In the genomic region with DNA sequence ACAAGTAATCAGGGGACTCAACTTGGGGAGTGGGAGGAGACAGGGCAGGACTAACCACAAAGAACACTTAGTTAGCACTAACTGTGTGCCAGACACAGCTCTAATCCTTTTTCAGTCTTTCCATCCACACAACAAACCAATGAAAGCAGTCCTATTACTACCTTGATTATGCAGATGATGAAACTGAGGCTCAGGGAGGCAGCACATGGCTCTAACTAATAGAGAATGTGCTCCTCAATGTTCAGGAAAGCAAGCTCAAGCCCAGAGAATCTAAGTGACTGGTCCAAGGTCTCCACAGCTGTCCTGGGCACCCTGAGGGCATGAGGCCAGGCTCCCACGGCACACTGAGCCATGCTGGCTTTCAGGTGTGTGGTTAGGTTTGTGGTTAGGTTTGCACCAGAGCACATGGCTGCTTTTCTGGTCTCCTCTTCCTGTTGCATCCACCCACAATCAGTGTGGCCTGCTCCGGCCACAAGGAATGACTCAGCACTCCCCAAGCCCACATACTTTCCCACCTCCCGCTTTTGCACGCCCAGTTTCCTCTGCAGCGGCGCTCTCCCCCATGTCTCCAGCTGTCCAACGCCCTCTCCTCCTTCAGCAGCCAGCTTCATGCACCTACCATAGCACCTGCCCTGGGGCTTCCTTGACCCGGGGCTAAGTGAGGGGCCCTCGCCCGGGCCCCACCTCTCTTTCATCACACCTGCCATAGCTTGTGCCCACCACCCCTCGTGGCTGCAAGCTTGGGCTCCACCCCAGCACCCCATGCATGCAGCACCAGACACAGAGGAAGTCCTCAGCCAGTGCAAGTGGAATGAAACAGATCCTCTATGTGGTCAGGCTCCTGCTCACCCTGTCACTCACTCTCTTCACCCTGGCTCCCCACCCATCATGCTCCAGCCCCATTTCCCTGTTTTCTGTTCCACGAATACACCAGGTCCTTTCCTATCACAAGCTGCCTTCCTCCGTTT, we compare ENCODE assay signal across 1 cellular context.
TF ChIP-seq lines count a peak whose summit lies in the region.

No MANE protein-coding gene starts in this region.

TF ChIP-seq in IMR-90, 13 proteins besides CTCF, POLR2A, EP300 and RAD21 (continued from another document):
- TF ChIP-seq, protein P1, sequence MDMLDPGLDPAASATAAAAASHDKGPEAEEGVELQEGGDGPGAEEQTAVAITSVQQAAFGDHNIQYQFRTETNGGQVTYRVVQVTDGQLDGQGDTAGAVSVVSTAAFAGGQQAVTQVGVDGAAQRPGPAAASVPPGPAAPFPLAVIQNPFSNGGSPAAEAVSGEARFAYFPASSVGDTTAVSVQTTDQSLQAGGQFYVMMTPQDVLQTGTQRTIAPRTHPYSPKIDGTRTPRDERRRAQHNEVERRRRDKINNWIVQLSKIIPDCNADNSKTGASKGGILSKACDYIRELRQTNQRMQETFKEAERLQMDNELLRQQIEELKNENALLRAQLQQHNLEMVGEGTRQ (IDR thresholded peaks at IDR 0.05; ENCODE audit: low read depth, low read length): no peak
- TF ChIP-seq BHLHE40 (IDR thresholded peaks at IDR 0.05; ENCODE audit: low read depth, low read length) (0 out of 2 replicates have a peak, but pooled peaks have one; percentile 3), CEBPB (IDR thresholded peaks at IDR 0.05; ENCODE audit: low read depth, low read length) (peak; percentile 12; the same call in 1 of the 2 replicates)
